ENCODE assay signal across 8 cellular contexts in the genomic region with DNA sequence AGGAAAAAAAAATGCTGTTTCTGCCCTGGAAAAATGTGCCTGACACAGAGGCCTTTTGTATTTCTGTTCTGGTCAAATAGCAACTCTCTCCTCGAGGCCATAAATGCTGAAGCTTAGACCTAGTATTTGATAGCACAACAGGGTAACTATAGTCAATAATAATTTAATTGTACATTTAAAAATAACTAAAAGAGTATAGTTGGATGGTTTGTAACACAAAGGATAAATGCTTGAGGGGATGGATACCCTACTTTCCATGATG. TPM values are rescaled to one million over a fixed set of nuclear protein-coding genes. Genes with fewer than 3 reads are reported as not detected.
DNase-seq lines count a peak whose midpoint lies in the region; TF ChIP-seq lines count a peak whose summit lies in the region.
"Not testable (repeated sequence)": the region's sequence is repeated elsewhere in the genome, so short reads cannot be mapped to it uniquely, and the experiment has no call there.

No MANE protein-coding gene starts in this region.

- H3K4me3 ChIP-seq in MM.1S (ENCODE audit: low read length); stomach; vagina: not testable (repeated sequence)
- H3K4me3 ChIP-seq in SU-DHL-6 (ENCODE audit: insufficient read depth, low read length, poor library complexity, severe bottlenecking) (peak overlapping the region; percentile 0), neutrophil (ENCODE audit: low read depth in 1 of 2, low read length in 1 of 2) (peak overlapping the region in 1 of 2 experiments; percentile 39)

- H4K20me1 ChIP-seq in MM.1S (ENCODE audit: insufficient read depth, low read length); SU-DHL-6 (ENCODE audit: low read depth, low read length): not testable (repeated sequence)

- H3F3A ChIP-seq in MM.1S (ENCODE audit: insufficient read depth, low read length) = not testable (repeated sequence)
- peaks cover 27% of the 10 kb centered on the region for H3F3A ChIP-seq in SU-DHL-6 (ENCODE audit: insufficient read depth)

- peaks cover 68% of the 10 kb centered on the region for H3K4me1 Mint-ChIP-seq in dendritic cell treated with granulocyte-macrophage colony-stimulating factor and Interleukin-4, amounts not matched to agents 40 ng/mL and 50 ng/mL, for 4 days (ENCODE audit: low read depth)

- 38 to 64% (median 41%) methylated on average over 1 of the region's 1 CpG for WGBS in stomach, 5 donors

- not testable (repeated sequence) for H2AFZ ChIP-seq in MM.1S (ENCODE audit: low read length)
- peak overlapping the region; percentile 6 for H2AFZ ChIP-seq in SU-DHL-6 (ENCODE audit: low read depth, low read length, severe bottlenecking)

- not testable (repeated sequence) for H3K9me3 Mint-ChIP-seq in dendritic cell treated with granulocyte-macrophage colony-stimulating factor and Interleukin-4, amounts not matched to agents 40 ng/mL and 50 ng/mL, for 4 days

- H3K36me3 Mint-ChIP-seq in dendritic cell treated with granulocyte-macrophage colony-stimulating factor and Interleukin-4, amounts not matched to agents 40 ng/mL and 50 ng/mL, for 4 days (ENCODE audit: low read depth) = not testable (repeated sequence)

- not testable (repeated sequence) for H3K79me2 ChIP-seq in MM.1S (ENCODE audit: low read length); SU-DHL-6 (ENCODE audit: insufficient read depth, low read length)

- H3K4me1 ChIP-seq in MM.1S (ENCODE audit: low read length) = peaks cover 15% of the 10 kb centered on the region
- peaks cover 50 to 52% of the 10 kb centered on the region in 2 experiments for H3K4me1 ChIP-seq in neutrophil (ENCODE audit: control insufficient read depth in 1 of 2, insufficient read depth in 1 of 2, low read depth in 1 of 2, low read length in 1 of 2)
- peaks cover 19 to 44% (median 28%) of the 10 kb centered on the region in 4 donors for H3K4me1 ChIP-seq in stomach
- peaks cover 18% of the 10 kb centered on the region for H3K4me1 ChIP-seq in vagina

- H3K27me3 Mint-ChIP-seq in dendritic cell treated with granulocyte-macrophage colony-stimulating factor and Interleukin-4, amounts not matched to agents 40 ng/mL and 50 ng/mL, for 4 days = not testable (repeated sequence)

- DNase-seq in COLO829 (ENCODE audit: low spot score) = peak; percentile 47
- DNase-seq in MM.1S; stomach; vagina (ENCODE audit: extremely low spot score in 2 of 2): not testable (repeated sequence)

- not testable (repeated sequence) for H3K9ac ChIP-seq in MM.1S (ENCODE audit: low read length)
- peak overlapping the region; percentile 51 for H3K9ac ChIP-seq in SU-DHL-6 (ENCODE audit: low read length)

- TF ChIP-seq POLR2A in stomach (IDR thresholded peaks at IDR 0.05); vagina (IDR thresholded peaks at IDR 0.05): not testable (repeated sequence)

- peaks cover 25% of the 10 kb centered on the region for H3K27me3 ChIP-seq in MM.1S (replicated peaks; ENCODE audit: insufficient read depth, low read length)
- H3K27me3 ChIP-seq in SU-DHL-6 (ENCODE audit: low read length); layer of hippocampus (ENCODE audit: control insufficient read depth, insufficient read depth, low read length); neutrophil; stomach; vagina: not testable (repeated sequence)

- H3K4me2 ChIP-seq in MM.1S (ENCODE audit: low read depth, low read length) = peak overlapping the region; percentile 34; the same call in 1 of the 2 replicates
- H3K4me2 ChIP-seq in SU-DHL-6 (ENCODE audit: low read depth, low read length, poor library complexity, severe bottlenecking) = peak overlapping the region; percentile 54

- H3K4me3 Mint-ChIP-seq in dendritic cell treated with granulocyte-macrophage colony-stimulating factor and Interleukin-4, amounts not matched to agents 40 ng/mL and 50 ng/mL, for 4 days = not testable (repeated sequence)

- H3K27ac ChIP-seq in MM.1S (ENCODE audit: low read length) = not testable (repeated sequence)
- peak overlapping the region; percentile 87 for H3K27ac ChIP-seq in SU-DHL-6 (ENCODE audit: low read depth, low read length)
- H3K27ac ChIP-seq in layer of hippocampus (ENCODE audit: low read depth, low read length) = peak overlapping the region; percentile 59
- H3K27ac ChIP-seq in neutrophil = peak overlapping the region; percentile 87
- H3K27ac ChIP-seq in stomach = peak overlapping the region in 3 of 5 donors; percentile 30 to 74 (median 62)
- H3K27ac ChIP-seq in vagina = peak overlapping the region; percentile 38

- intact Hi-C loops in dendritic cell treated with granulocyte-macrophage colony-stimulating factor and Interleukin-4, amounts not matched to agents 40 ng/mL and 50 ng/mL, for 4 days (cut with micrococcal nuclease) = loop anchor here (1.0 to 10.0 kb wide), 8 partner anchors 17 to 455 kb away; partner anchors contain the start of gene RCBTB2
- intact Hi-C loops in stomach (cut with DNase I; ENCODE audit: low total_unique reads) = loop anchor here (5.0 kb wide), 1 partner anchor 43 kb away; no protein-coding TSS in a partner anchor
- intact Hi-C loops in vagina (cut with DNase I) = loop anchor here (10.0 kb wide), 1 partner anchor 245 kb away; no protein-coding TSS in a partner anchor

- not testable (repeated sequence) for TF ChIP-seq EP300 in stomach (IDR thresholded peaks at IDR 0.05)

- peak overlapping the region; percentile 94 for H3K27ac Mint-ChIP-seq in dendritic cell treated with granulocyte-macrophage colony-stimulating factor and Interleukin-4, amounts not matched to agents 40 ng/mL and 50 ng/mL, for 4 days

- not testable (repeated sequence) for H3K36me3 ChIP-seq in MM.1S (replicated peaks; ENCODE audit: insufficient read depth, low read length); SU-DHL-6 (ENCODE audit: low read length); neutrophil; stomach; vagina

- H3K9me2 ChIP-seq in MM.1S (replicated peaks; ENCODE audit: insufficient read depth, low read length); SU-DHL-6 (replicated peaks; ENCODE audit: insufficient read depth, low read length): not testable (repeated sequence)

- not testable (repeated sequence) for H3K9me3 ChIP-seq in MM.1S (replicated peaks; ENCODE audit: insufficient read depth, low read length); SU-DHL-6 (ENCODE audit: insufficient read depth, low read length); neutrophil; stomach; vagina

- TF ChIP-seq CTCF in MM.1S (IDR thresholded peaks at IDR 0.05; ENCODE audit: low read length); SU-DHL-6 (IDR thresholded peaks at IDR 0.05; ENCODE audit: insufficient read depth, low read length, poor library complexity, severe bottlenecking); neutrophil (IDR thresholded peaks at IDR 0.05); stomach (IDR thresholded peaks at IDR 0.05); vagina (IDR thresholded peaks at IDR 0.05): not testable (repeated sequence)

RNA-seq across cellular contexts. Expression of gene RCBTB2, which starts 47.0 kb away (rescaled TPM):
- total RNA-seq in stomach (10 to 100 TPM in 2 of 5 donors, 1 to 10 TPM in 2, under 1 TPM in 1; 0.29 to 56.6 (median 4.5) TPM), vagina (14.7 TPM)
- 10 to 100 TPM in 1 of 3 donors, 1 to 10 TPM in 2; 6.2 to 13.7 (median 9.0) TPM for polyA plus RNA-seq in stomach
